ENCODE assay signal across 8 cellular contexts in the genomic region with DNA sequence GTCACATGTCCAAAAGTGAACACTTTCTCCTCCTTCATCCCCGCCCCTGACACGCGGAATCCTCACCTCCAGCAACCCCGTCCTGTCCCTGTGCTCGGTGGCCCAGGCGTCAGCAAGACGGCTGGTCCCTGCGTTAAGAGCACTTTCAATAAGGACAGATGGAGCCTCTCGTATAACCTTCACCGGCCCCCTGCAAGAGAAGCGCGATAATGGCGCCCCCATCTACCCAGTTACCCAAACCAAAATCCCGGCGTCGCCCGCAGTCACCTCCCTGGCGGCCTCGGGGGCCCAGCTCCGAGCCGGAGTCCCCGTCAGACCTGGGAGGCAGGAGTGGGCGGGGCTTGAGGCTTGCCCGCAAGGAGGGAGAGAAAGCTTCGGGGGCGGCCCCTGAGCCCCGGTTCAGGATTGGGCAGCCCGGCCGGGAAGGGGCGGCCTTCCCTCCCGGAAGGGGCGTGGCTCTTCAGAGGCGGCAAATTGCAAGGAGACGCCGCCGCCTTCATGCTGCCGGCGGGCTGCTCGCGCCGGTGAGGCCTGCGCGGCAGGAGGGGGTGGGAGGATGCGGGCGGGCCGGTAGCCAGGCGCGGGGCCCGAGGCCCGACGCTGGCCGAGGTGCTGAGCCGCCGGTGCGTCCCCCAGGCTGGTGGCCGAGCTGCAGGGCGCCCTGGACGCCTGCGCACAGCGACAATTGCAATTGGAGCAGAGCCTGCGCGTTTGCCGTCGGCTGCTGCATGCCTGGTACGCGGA. TPM values are rescaled to one million over a fixed set of nuclear protein-coding genes. Genes with fewer than 3 reads are reported as not detected.
DNase-seq lines count a peak whose midpoint lies in the region; ATAC-seq lines count a peak whose summit lies in the region.

A gene with protein sequence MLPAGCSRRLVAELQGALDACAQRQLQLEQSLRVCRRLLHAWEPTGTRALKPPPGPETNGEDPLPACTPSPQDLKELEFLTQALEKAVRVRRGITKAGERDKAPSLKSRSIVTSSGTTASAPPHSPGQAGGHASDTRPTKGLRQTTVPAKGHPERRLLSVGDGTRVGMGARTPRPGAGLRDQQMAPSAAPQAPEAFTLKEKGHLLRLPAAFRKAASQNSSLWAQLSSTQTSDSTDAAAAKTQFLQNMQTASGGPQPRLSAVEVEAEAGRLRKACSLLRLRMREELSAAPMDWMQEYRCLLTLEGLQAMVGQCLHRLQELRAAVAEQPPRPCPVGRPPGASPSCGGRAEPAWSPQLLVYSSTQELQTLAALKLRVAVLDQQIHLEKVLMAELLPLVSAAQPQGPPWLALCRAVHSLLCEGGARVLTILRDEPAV (plus strand): TSS at position 463 of the 744 bp plus-strand sequence. CDS start 36 bp downstream, at position 499.

- H3K27ac ChIP-seq in HUES48 (ENCODE audit: low read depth, low read length) = peak within 1 kb of the TSS; percentile 81
- peak within 1 kb of the TSS; percentile 53 for H3K27ac ChIP-seq in mesodermal cell (ENCODE audit: low read depth, low read length, severe bottlenecking)

- H3K4me3 ChIP-seq in HUES48 (ENCODE audit: low read depth, low read length) (peak within 1 kb of the TSS; percentile 78), NT2/D1 (ENCODE audit: insufficient read length, low read depth) (peak within 1 kb of the TSS; percentile 72), mesodermal cell (ENCODE audit: extremely low read depth, insufficient read depth, low read length, poor library complexity, severe bottlenecking) (peak within 1 kb of the TSS; percentile 65)

- in situ Hi-C loops in endometrial microvascular endothelial cells (cut with HindIII; ENCODE audit: inconsistent ontology term, low pct_unique_long_range_greater_than_20kb, low sequenced_read_pairs) = no loop called here

- H3K4me1 ChIP-seq in HUES48 (ENCODE audit: control insufficient read depth, insufficient read depth, low read length) (0 out of 2 replicates have a peak, but pooled peaks cover 4% of the 10 kb centered on the region), NT2/D1 (ENCODE audit: insufficient read depth, insufficient read length) (peaks cover 43% of the 10 kb centered on the region), mesodermal cell (ENCODE audit: control insufficient read depth, insufficient read depth, low read length, poor library complexity, severe bottlenecking) (peaks cover 19% of the 10 kb centered on the region)

- WGBS in mesodermal cell (ENCODE audit: insufficient coverage in 2 of 2), 2 experiments = 2% methylated on average over 49 to 55 of the region's 66 CpGs

- H3K36me3 ChIP-seq in HUES48 (ENCODE audit: control insufficient read depth, insufficient read depth, low read length) (peaks cover 51% of the 10 kb centered on the region), NT2/D1 (ENCODE audit: insufficient read depth, insufficient read length, low read length) (peaks cover 75% of the 10 kb centered on the region), mesodermal cell (ENCODE audit: control insufficient read depth, insufficient read depth, low read length) (peaks cover 44% of the 10 kb centered on the region)

- H3K9ac ChIP-seq in HUES48 (ENCODE audit: low read depth, low read length) (peak within 1 kb of the TSS; percentile 77), NT2/D1 (ENCODE audit: insufficient read length, low read depth) (peak within 1 kb of the TSS; percentile 89)

- H3K27me3 ChIP-seq in HUES48 (ENCODE audit: control insufficient read depth, insufficient read depth, low read length) (no peaks in the 10 kb centered on the region), NT2/D1 (ENCODE audit: insufficient read depth, insufficient read length) (no peaks in the 10 kb centered on the region)

- H3K9me3 ChIP-seq in HUES48 (ENCODE audit: control insufficient read depth, insufficient read depth, low read length) (no peaks in the 10 kb centered on the region), NT2/D1 (ENCODE audit: insufficient read depth, low read length) (no peaks in the 10 kb centered on the region), mesodermal cell (ENCODE audit: control insufficient read depth, low read length) (no peaks in the 10 kb centered on the region)

- DNase-seq in COR-L47 (lab: John Stamatoyannopoulos, UW) (peak; percentile 96), NT2/D1 (ENCODE audit: low read depth, low spot score) (peak; percentile 96)
- DNase-seq in activated CD8-positive, alpha-beta memory T cell treated with anti-CD3 and anti-CD28 coated beads for 48 hours (ENCODE audit: low read depth in 2 of 3, low spot score in 2 of 3) = peak; percentile 91 to 93 (median 93)
- peak; percentile 90 for DNase-seq in stimulated activated CD8-positive, alpha-beta memory T cell treated with anti-CD3 and anti-CD28 coated beads, Interleukin-15, amount 100 ng/mL, for 24 hours (ENCODE audit: low read depth)

- ATAC-seq in GM21381 (IDR thresholded peaks at IDR 0.05; ENCODE audit: unreplicated experiment) = peak; percentile 89

RNA-seq across cellular contexts. Expression of the gene that starts here (rescaled TPM):
- 10.1 TPM for total RNA-seq in endometrial microvascular endothelial cells (ENCODE audit: inconsistent ontology term)
- 15.0 TPM for polyA plus RNA-seq in mesodermal cell (2013, experiment 1 of 2)
- 13.2 TPM for polyA plus RNA-seq in mesodermal cell (2013, experiment 2 of 2)

Comparison
In these comparisons a context has a peak if more than half of its experiments do, and no peak if none do; other contexts are left out.
1. Peak in every context shown above with its lines: DNase-seq, ATAC-seq, H3K4me3 ChIP-seq and H3K27ac ChIP-seq.